12 cellular contexts compared by ENCODE assay signal in the genomic region with DNA sequence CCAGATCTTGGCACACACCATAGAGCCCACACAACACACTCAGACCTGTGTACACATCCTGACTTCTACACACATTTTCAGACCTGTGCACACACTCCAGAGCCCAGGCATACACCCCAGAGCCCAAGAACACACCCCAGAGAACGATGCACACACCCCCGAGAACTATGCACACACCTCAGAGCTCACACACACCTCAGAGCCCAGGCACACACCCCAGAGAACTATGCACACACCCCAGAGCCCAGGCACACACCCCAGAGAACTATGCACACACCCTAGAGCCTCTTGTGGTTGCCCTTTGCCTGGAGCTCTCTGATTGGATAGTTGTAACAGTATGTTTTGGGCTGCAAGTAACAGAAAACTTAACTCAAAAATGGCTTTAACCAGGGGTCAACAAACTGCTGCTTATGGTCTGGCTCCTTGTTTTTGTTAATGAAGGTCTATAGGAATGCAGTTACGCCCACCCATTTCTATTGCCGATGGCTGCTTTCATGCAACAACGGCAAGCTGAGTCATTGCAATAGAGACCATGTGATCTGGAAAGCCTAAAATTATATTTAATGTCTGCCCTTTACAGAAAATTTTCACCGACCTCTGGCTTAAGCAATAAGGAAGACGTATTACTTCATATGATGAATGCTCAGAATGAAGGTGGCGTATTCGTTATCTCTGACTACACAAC.
DNase-seq lines count a peak whose midpoint lies in the region; ATAC-seq and TF ChIP-seq lines count a peak whose summit lies in the region.
"Had no signal": no experiment of that assay in that cellular context is flagged by ENCODE, and none has a peak within 500 bp of the region (broad histone marks: within the 10 kb centered on the region; RNA-seq: fewer than 3 reads in every experiment).

No MANE protein-coding gene starts in this region.

- H3K4me3 ChIP-seq in PC-9: peak overlapping the region; percentile 31; the same call in 1 of the 2 replicates
- no peak overlapping the region for H3K4me3 ChIP-seq in HAP-1

- H3K27ac Mint-ChIP-seq in HFFc6: no peak overlapping the region
- H3K27ac Mint-ChIP-seq: activated naive CD8-positive, alpha-beta T cell had no signal

- peak overlapping the region; percentile 94 for H3K27ac ChIP-seq in PC-9

- no peaks in the 10 kb centered on the region for H3K27me3 Mint-ChIP-seq in HFFc6 (ENCODE audit: insufficient read depth)
- H3K27me3 Mint-ChIP-seq: activated naive CD8-positive, alpha-beta T cell had no signal

- H3K9me3 ChIP-seq in PC-9 (ENCODE audit: insufficient read depth, low read depth) (0 out of 2 replicates have a peak, but pooled peaks cover 9% of the 10 kb centered on the region), HAP-1 (no peaks in the 10 kb centered on the region)

- H3K4me1 ChIP-seq in PC-9 (replicated peaks; ENCODE audit: insufficient read depth) (peaks cover 67% of the 10 kb centered on the region), HAP-1 (peaks cover 32% of the 10 kb centered on the region)

- peak; percentile 96 for ATAC-seq in esophagus mucosa
- ATAC-seq in omental fat pad (ENCODE audit: low FRiP score): peak; percentile 69

- no peaks in the 10 kb centered on the region for H4K20me1 ChIP-seq in PC-9 (ENCODE audit: insufficient read depth)

- peaks cover 5% of the 10 kb centered on the region for H3K36me3 Mint-ChIP-seq in HFFc6 (ENCODE audit: low read depth)
- H3K36me3 Mint-ChIP-seq: activated naive CD8-positive, alpha-beta T cell had no signal

- POLR2A ChIA-PET in PC-9 (lab: Charles Lee; ENCODE audit: unreplicated experiment): interaction anchor here (0.6 to 1.0 kb wide), 4 partner anchors 48 to 1559 kb away, joined by 3 to 37 read pairs (median 4); no protein-coding TSS in a partner anchor

- H3K4me1 Mint-ChIP-seq in HFFc6 (ENCODE audit: low read depth): peaks cover 32% of the 10 kb centered on the region

- in situ Hi-C loops in GM13976 (cut with MboI; ENCODE audit: low sequenced_read_pairs, unreplicated experiment) (no loop called here), HAP-1 (cut with MboI; ENCODE audit: low sequenced_read_pairs) (no loop called here)

- DNase-seq in GM13976 (ENCODE audit: low spot score) (peak; percentile 43), PC-9 (peak; percentile 51 to 90), omental fat pad (ENCODE audit: low spot score) (no peak), dedifferentiated amniotic fluid mesenchymal stem cell (ENCODE audit: extremely low spot score) (no peak), HFFc6 (no peak), HAP-1 (ENCODE audit: low spot score in 2 of 2) (no peak), AG08395 (ENCODE audit: low spot score) (no peak)
- DNase-seq: NCI-H1105, NCI-H748 treated with DMSO at 0.1 percent for 48 hours, T-helper 2 cell had no signal

- H3K9me3 Mint-ChIP-seq in HFFc6: peaks cover 9% of the 10 kb centered on the region

- TF ChIP-seq CTCF in GM13976 (IDR thresholded peaks at IDR 0.05; ENCODE audit: borderline replicate concordance, control extremely low read depth, extremely low read depth, insufficient read depth, missing control alignments) (no peak), PC-9 (conservative IDR thresholded peaks at IDR 0.05) (no peak), omental fat pad (IDR thresholded peaks at IDR 0.05) (no peak), HFFc6 (IDR thresholded peaks at IDR 0.05) (no peak)

- H3K27me3 ChIP-seq in PC-9 (ENCODE audit: insufficient read depth, low read depth): no peaks in the 10 kb centered on the region
- H3K27me3 ChIP-seq in HAP-1 (ENCODE audit: low read depth): no peaks in the 10 kb centered on the region

- CTCF ChIA-PET in PC-9 (lab: Charles Lee): no interaction called here

- no peak overlapping the region for H3K4me3 Mint-ChIP-seq in HFFc6
- H3K4me3 Mint-ChIP-seq: activated naive CD8-positive, alpha-beta T cell had no signal

- no peak overlapping the region for H2AFZ ChIP-seq in PC-9

- H3K36me3 ChIP-seq in PC-9 (ENCODE audit: low read depth) (no peaks in the 10 kb centered on the region), HAP-1 (replicated peaks) (no peaks in the 10 kb centered on the region)

- no peaks in the 10 kb centered on the region for H3K79me2 ChIP-seq in PC-9 (ENCODE audit: low read depth)

- no TSS peak for BruUV-seq in PC-9 (replicated peaks; lab: Mats Ljungman, UMichigan)

- peaks cover 54% of the 10 kb centered on the region for H3F3A ChIP-seq in PC-9 (ENCODE audit: insufficient read depth, low read depth)

- no peaks in the 10 kb centered on the region for H3K9me2 ChIP-seq in PC-9 (ENCODE audit: insufficient read depth)

- intact Hi-C loops in PC-9 (cut with micrococcal nuclease; ENCODE audit: unreplicated experiment): loop anchor here (2.0 to 10.0 kb wide), 2 partner anchors 67 to 81 kb away; a partner anchor contains a TSS

- peak overlapping the region; percentile 67 for H3K4me2 ChIP-seq in PC-9

Comparison
In these comparisons a context has a peak if more than half of its experiments do, and no peak if none do; other contexts are left out.
1. DNase-seq: peak in GM13976 (single experiment) and PC-9 (2 of 2); none in omental fat pad (single experiment), dedifferentiated amniotic fluid mesenchymal stem cell (single experiment), HFFc6 (single experiment), HAP-1 (0 of 2) and AG08395 (single experiment).